Comparison of ENCODE assay signal across 11 cellular contexts in genomic region chr7:100582650-100583049, GRCh38. TPM values are rescaled to one million over a fixed set of nuclear protein-coding genes. Genes with fewer than 3 reads are reported as not detected.
DNase-seq lines count a peak whose midpoint lies in the region; TF ChIP-seq lines count a peak whose summit lies in the region.
"Had no signal": no experiment of that assay in that cellular context is flagged by ENCODE, and none has a peak within 500 bp of the region (broad histone marks: within the 10 kb centered on the region; RNA-seq: fewer than 3 reads in every experiment).

No MANE protein-coding gene starts in this region.

- H3K4me2 ChIP-seq in smooth muscle cell, result peak overlapping the region; percentile 83
- H3K4me2 ChIP-seq: KMS-11 had no signal

- no peak for DNase-seq in T-helper 2 cell treated with Interferon-gamma antibody and Interleukin-4, amounts not matched to agents 5 μg/mL and 100 μg/mL, for 36 hours (ENCODE audit: low spot score)
- DNase-seq in T-helper 2 cell, result no peak
- no peak for DNase-seq in activated CD4-positive, alpha-beta memory T cell treated with anti-CD3 and anti-CD28 coated beads for 36 hours
- no peak for DNase-seq in fibroblast of villous mesenchyme (ENCODE audit: low read depth)
- DNase-seq in smooth muscle cell (lab: John Stamatoyannopoulos, UW; ENCODE audit: unreplicated experiment), result no peak
- no peak for DNase-seq in MG63
- DNase-seq in chondrocyte (ENCODE audit: low spot score), result no peak
- no peak for DNase-seq in NOMO-1 treated with dmso at 0.1 percent for 144 hours (lab: John Stamatoyannopoulos, UW; ENCODE audit: unreplicated experiment)
- DNase-seq: anterior cingulate cortex had no signal

- POLR2A ChIA-PET in activated CD4-positive, alpha-beta memory T cell treated with anti-CD3 and anti-CD28 coated beads for 36 hours (lab: Charles Lee), result no interaction called here

- H2AFZ ChIP-seq in smooth muscle cell (ENCODE audit: low read depth), result no peak overlapping the region

- H3K27me3 ChIP-seq in smooth muscle cell (ENCODE audit: low read depth) (no peaks in the 10 kb centered on the region), MG63 (no peaks in the 10 kb centered on the region)
- H3K27me3 ChIP-seq: ovary had no signal

- H3K4me1 ChIP-seq in smooth muscle cell (ENCODE audit: low read depth), result peaks cover 16% of the 10 kb centered on the region

- no peaks in the 10 kb centered on the region for H3K9me3 ChIP-seq in smooth muscle cell (replicated peaks; ENCODE audit: low read depth)
- no peaks in the 10 kb centered on the region for H3K9me3 ChIP-seq in MG63
- H3K9me3 ChIP-seq: ovary had no signal

- H3K79me2 ChIP-seq in smooth muscle cell (ENCODE audit: low read depth), result peaks cover 13% of the 10 kb centered on the region

- CTCF ChIA-PET in activated CD4-positive, alpha-beta memory T cell treated with anti-CD3 and anti-CD28 coated beads for 36 hours (lab: Charles Lee), result interaction anchor here (1.4 to 4.6 kb wide), 4 partner anchors 11 to 100 kb away, joined by 3 to 30 read pairs (median 14); no protein-coding TSS in a partner anchor

- peaks cover 6% of the 10 kb centered on the region for H3K36me3 ChIP-seq in smooth muscle cell (ENCODE audit: low read depth)
- H3K36me3 ChIP-seq in MG63, result no peaks in the 10 kb centered on the region
- H3K36me3 ChIP-seq: ovary had no signal

- no peak for TF ChIP-seq CTCF in fibroblast of villous mesenchyme (IDR thresholded peaks at IDR 0.05; ENCODE audit: insufficient read depth, low read depth, low read length)
- TF ChIP-seq CTCF in smooth muscle cell (IDR thresholded peaks at IDR 0.05; ENCODE audit: borderline replicate concordance, insufficient read depth, poor library complexity, severe bottlenecking), result no peak
- TF ChIP-seq CTCF in chondrocyte (IDR thresholded peaks at IDR 0.05), result no peak

- H3K4me1 Mint-ChIP-seq in T-helper 2 cell treated with Interferon-gamma antibody and Interleukin-4, amounts not matched to agents 5 μg/mL and 100 μg/mL, for 36 hours (ENCODE audit: low read depth), result peaks cover 13% of the 10 kb centered on the region
- peaks cover 20% of the 10 kb centered on the region for H3K4me1 Mint-ChIP-seq in activated CD4-positive, alpha-beta memory T cell treated with anti-CD3 and anti-CD28 coated beads for 36 hours (ENCODE audit: low read depth)
- H3K4me1 Mint-ChIP-seq in chondrocyte (ENCODE audit: low read depth), result peaks cover 30% of the 10 kb centered on the region

- H3F3A ChIP-seq in smooth muscle cell (ENCODE audit: low read depth), result peaks cover 11% of the 10 kb centered on the region

- H3K9ac ChIP-seq in smooth muscle cell (ENCODE audit: low read depth), result no peak overlapping the region
- H3K9ac ChIP-seq: KMS-11 had no signal

- H3K4me3 ChIP-seq in fibroblast of villous mesenchyme (ENCODE audit: low read depth, low read length) (peak overlapping the region; percentile 97), smooth muscle cell (no peak overlapping the region), MG63 (no peak overlapping the region)
- H3K4me3 ChIP-seq: ovary had no signal

- H3K9me3 Mint-ChIP-seq in T-helper 2 cell treated with Interferon-gamma antibody and Interleukin-4, amounts not matched to agents 5 μg/mL and 100 μg/mL, for 36 hours, result no peaks in the 10 kb centered on the region
- no peaks in the 10 kb centered on the region for H3K9me3 Mint-ChIP-seq in activated CD4-positive, alpha-beta memory T cell treated with anti-CD3 and anti-CD28 coated beads for 36 hours
- no peaks in the 10 kb centered on the region for H3K9me3 Mint-ChIP-seq in chondrocyte (ENCODE audit: low read depth)

- peaks cover 41% of the 10 kb centered on the region for H4K20me1 ChIP-seq in smooth muscle cell (ENCODE audit: low read depth)

- H3K27me3 Mint-ChIP-seq in T-helper 2 cell treated with Interferon-gamma antibody and Interleukin-4, amounts not matched to agents 5 μg/mL and 100 μg/mL, for 36 hours (ENCODE audit: low read depth), result no peaks in the 10 kb centered on the region
- peaks cover 2% of the 10 kb centered on the region for H3K27me3 Mint-ChIP-seq in activated CD4-positive, alpha-beta memory T cell treated with anti-CD3 and anti-CD28 coated beads for 36 hours
- H3K27me3 Mint-ChIP-seq in chondrocyte (ENCODE audit: low read depth), result no peaks in the 10 kb centered on the region

- peak overlapping the region; percentile 97 for H3K27ac Mint-ChIP-seq in T-helper 2 cell treated with Interferon-gamma antibody and Interleukin-4, amounts not matched to agents 5 μg/mL and 100 μg/mL, for 36 hours
- peak overlapping the region; percentile 98 for H3K27ac Mint-ChIP-seq in activated CD4-positive, alpha-beta memory T cell treated with anti-CD3 and anti-CD28 coated beads for 36 hours
- H3K27ac Mint-ChIP-seq in chondrocyte (ENCODE audit: unreplicated experiment), result no peak overlapping the region

- peak overlapping the region; percentile 98 for H3K4me3 Mint-ChIP-seq in T-helper 2 cell treated with Interferon-gamma antibody and Interleukin-4, amounts not matched to agents 5 μg/mL and 100 μg/mL, for 36 hours
- H3K4me3 Mint-ChIP-seq in activated CD4-positive, alpha-beta memory T cell treated with anti-CD3 and anti-CD28 coated beads for 36 hours, result no peak overlapping the region
- H3K4me3 Mint-ChIP-seq in chondrocyte (ENCODE audit: unreplicated experiment), result no peak overlapping the region

- H3K27ac ChIP-seq in smooth muscle cell (ENCODE audit: low read depth), result peak overlapping the region; percentile 83
- H3K27ac ChIP-seq: KMS-11 had no signal

- peaks cover 33% of the 10 kb centered on the region for H3K36me3 Mint-ChIP-seq in T-helper 2 cell treated with Interferon-gamma antibody and Interleukin-4, amounts not matched to agents 5 μg/mL and 100 μg/mL, for 36 hours (ENCODE audit: low read depth)
- peaks cover 17% of the 10 kb centered on the region for H3K36me3 Mint-ChIP-seq in activated CD4-positive, alpha-beta memory T cell treated with anti-CD3 and anti-CD28 coated beads for 36 hours
- H3K36me3 Mint-ChIP-seq in chondrocyte (ENCODE audit: low read depth), result peaks cover 3% of the 10 kb centered on the region

- intact Hi-C loops in activated CD4-positive, alpha-beta memory T cell treated with anti-CD3 and anti-CD28 coated beads for 36 hours (cut with micrococcal nuclease), result loop anchor here (1.0 kb wide), 1 partner anchor 36 kb away; no protein-coding TSS in a partner anchor

- WGBS in smooth muscle cell (ENCODE audit: low lambda C conversion rate), result 70% methylated on average over 8 of the region's 11 CpGs

RNA-seq across cellular contexts. Expression of gene LRCH4, which starts 3.3 kb away (rescaled TPM):
- total RNA-seq in activated CD4-positive, alpha-beta memory T cell treated with anti-CD3 and anti-CD28 coated beads for 36 hours, result 10 to 100 TPM; 93.4 to 97.7 TPM
- total RNA-seq in fibroblast of villous mesenchyme (22.5 and 31.9 TPM in 2 replicates), smooth muscle cell (31.9 and 48.2 TPM in 2 replicates), chondrocyte (42.0 to 45.8 TPM (median 43.9 TPM) in 3 replicates)
- 58.5 and 68.2 TPM in 2 replicates for polyA plus RNA-seq in smooth muscle cell
- 3.8 and 6.3 TPM in 2 replicates for total RNA-seq in MG63 (2014; rRNA removed; shearing (Covaris generic); ENCODE audit: low replicate concordance)

RNA-seq across cellular contexts. Expression of gene FBXO24, which starts 3.5 kb away (rescaled TPM):
- 1 to 10 TPM; 2.2 to 2.6 TPM for total RNA-seq in activated CD4-positive, alpha-beta memory T cell treated with anti-CD3 and anti-CD28 coated beads for 36 hours
- total RNA-seq in fibroblast of villous mesenchyme (0.32 and 0.43 TPM in 2 replicates), smooth muscle cell (0.22 and 0.67 TPM in 2 replicates), chondrocyte (0.57 to 1.2 TPM (median 0.82 TPM) in 3 replicates)
- polyA plus RNA-seq in smooth muscle cell, result 0.61 and 1.2 TPM in 2 replicates
- 1.0 and 1.2 TPM in 2 replicates for total RNA-seq in MG63 (2014; rRNA removed; shearing (Covaris generic); ENCODE audit: low replicate concordance)

RNA-seq across cellular contexts. Expression of gene SAP25, which starts 8.9 kb away (rescaled TPM):
- total RNA-seq in activated CD4-positive, alpha-beta memory T cell treated with anti-CD3 and anti-CD28 coated beads for 36 hours, result 10 to 100 TPM in 1 of 2 experiments, 1 to 10 TPM in 1; 9.9 to 11.4 TPM
- total RNA-seq in fibroblast of villous mesenchyme, result 0.32 TPM in 1 of 2 replicates, not detected in the other
- total RNA-seq in smooth muscle cell, result not detected in 2 replicates
- polyA plus RNA-seq in smooth muscle cell, result 1.9 and 2.6 TPM in 2 replicates
- not detected in 2 replicates for total RNA-seq in MG63 (2014; rRNA removed; shearing (Covaris generic); ENCODE audit: low replicate concordance)
- total RNA-seq in chondrocyte, result 0.70 to 1.1 TPM in 2 of 3 replicates, not detected in the other

RNA-seq across cellular contexts. Expression of gene PCOLCE, which starts 19.5 kb away (rescaled TPM):
- total RNA-seq in activated CD4-positive, alpha-beta memory T cell treated with anti-CD3 and anti-CD28 coated beads for 36 hours, result 10 to 100 TPM in 1 of 2 experiments, 1 to 10 TPM in 1; 9.2 to 11.0 TPM
- total RNA-seq in fibroblast of villous mesenchyme, result 124 and 211 TPM in 2 replicates
- 169 TPM in 2 replicates for total RNA-seq in smooth muscle cell
- 526 and 754 TPM in 2 replicates for polyA plus RNA-seq in smooth muscle cell
- 53.5 and 1,171 TPM in 2 replicates for total RNA-seq in MG63 (2014; rRNA removed; shearing (Covaris generic); ENCODE audit: low replicate concordance)
- total RNA-seq in chondrocyte, result 153 to 203 TPM (median 153 TPM) in 3 replicates

RNA-seq across cellular contexts. Expression of gene MOSPD3, which starts 29.7 kb away (rescaled TPM):
- total RNA-seq in activated CD4-positive, alpha-beta memory T cell treated with anti-CD3 and anti-CD28 coated beads for 36 hours, result 10 to 100 TPM; 14.0 to 14.4 TPM
- total RNA-seq in fibroblast of villous mesenchyme, result 5.2 and 7.1 TPM in 2 replicates
- total RNA-seq in smooth muscle cell, result 10.5 and 12.1 TPM in 2 replicates
- 46.9 and 47.8 TPM in 2 replicates for polyA plus RNA-seq in smooth muscle cell
- 1.8 and 5.9 TPM in 2 replicates for total RNA-seq in MG63 (2014; rRNA removed; shearing (Covaris generic); ENCODE audit: low replicate concordance)
- total RNA-seq in chondrocyte, result 13.9 to 17.5 TPM (median 17.3 TPM) in 3 replicates
